Comparison of ENCODE assay signal across 27 cellular contexts in the genomic region with DNA sequence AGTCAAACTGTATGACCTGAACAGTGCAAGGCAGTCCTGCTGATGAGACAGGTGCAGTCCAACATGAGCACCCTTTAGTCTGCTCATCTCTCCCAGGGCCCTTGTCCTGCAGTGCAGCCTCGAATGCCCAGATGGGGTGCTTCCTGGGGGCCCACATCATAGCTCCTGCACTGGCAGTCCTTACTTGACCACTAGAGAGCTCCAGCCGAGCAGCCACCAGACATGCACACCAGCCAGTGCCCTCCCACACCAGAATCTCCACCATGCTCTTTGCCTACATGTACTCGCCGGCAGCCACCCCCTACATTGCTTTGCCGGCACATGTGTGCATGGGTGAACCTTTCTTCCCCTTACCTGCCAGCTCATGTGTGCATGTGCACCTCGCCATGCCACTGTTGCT.
"Had no signal": no experiment of that assay in that cellular context is flagged by ENCODE, and none has a peak within 500 bp of the region (broad histone marks: within the 10 kb centered on the region; RNA-seq: fewer than 3 reads in every experiment).

No MANE protein-coding gene starts in this region.

- H3K9me3 Mint-ChIP-seq: T-helper 1 cell treated with Interleukin-12 subunit alpha and Interleukin-12 subunit beta and Interleukin-4 antibody, amounts not matched to agents 30 μg/mL and 1 μg/mL, for 36 hours had no signal

- DNase-seq: activated CD4-positive, alpha-beta T cell treated with anti-CD3 and anti-CD28 coated beads for 48 hours; activated CD4-positive, alpha-beta T cell treated with anti-CD3 and anti-CD28 coated beads, Interleukin-2, amount 50 U/mL, for 4 hours; activated CD4-positive, CD25-positive, alpha-beta regulatory T cell treated with anti-CD3 and anti-CD28 coated beads, Interleukin-2, amount 50 U/mL, for 72 hours; activated CD8-positive, alpha-beta memory T cell treated with anti-CD3 and anti-CD28 coated beads, Interleukin-2, amount 50 U/mL, for 48 hours; activated CD8-positive, alpha-beta T cell treated with anti-CD3 and anti-CD28 coated beads, Interleukin-2, amount 10 ng/mL, durations not matched to agents 7 days and 5 days; activated naive CD4-positive, alpha-beta T cell treated with anti-CD3 and anti-CD28 coated beads, Interleukin-2, amount 50 U/mL, for 16 hours; activated naive CD8-positive, alpha-beta T cell treated with anti-CD3 and anti-CD28 coated beads, Interleukin-2, amount 10 ng/mL, durations not matched to agents 7 days and 5 days; activated T-cell treated with anti-CD3 and anti-CD28 coated beads, Interleukin-2, amount 50 U/mL, for 1 hour; adrenal gland; anterior cingulate cortex; central memory CD4-positive, alpha-beta T cell; MG63; MV-4-11; NCI-H1092 treated with DMSO at 0.1 percent for 48 hours; NCI-H1417 treated with DMSO at 0.1 percent for 48 hours; NCI-H1694; NCI-H2029; NCI-H2107; NCI-H510A treated with DMSO at 0.1 percent for 48 hours; NCI-H69; SHP77; SW 1271 had no signal

- H3K27ac Mint-ChIP-seq: activated CD8-positive, alpha-beta T cell treated with anti-CD3 and anti-CD28 coated beads, Interleukin-2, amount 10 ng/mL, durations not matched to agents 7 days and 5 days; activated naive CD8-positive, alpha-beta T cell treated with anti-CD3 and anti-CD28 coated beads, Interleukin-2, amount 10 ng/mL, durations not matched to agents 7 days and 5 days; T-helper 1 cell treated with Interleukin-12 subunit alpha and Interleukin-12 subunit beta and Interleukin-4 antibody, amounts not matched to agents 30 μg/mL and 1 μg/mL, for 36 hours; WTC11 had no signal

- H3K27me3 ChIP-seq: adrenal gland, breast epithelium, SJSA1 had no signal

- H3K27ac ChIP-seq: adrenal gland, breast epithelium, SJSA1 had no signal

- H3K36me3 Mint-ChIP-seq: activated naive CD8-positive, alpha-beta T cell treated with anti-CD3 and anti-CD28 coated beads, Interleukin-2, amount 10 ng/mL, durations not matched to agents 7 days and 5 days had no signal

- H3K4me3 Mint-ChIP-seq: activated CD8-positive, alpha-beta T cell treated with anti-CD3 and anti-CD28 coated beads, Interleukin-2, amount 10 ng/mL, durations not matched to agents 7 days and 5 days; activated naive CD8-positive, alpha-beta T cell treated with anti-CD3 and anti-CD28 coated beads, Interleukin-2, amount 10 ng/mL, durations not matched to agents 7 days and 5 days; T-helper 1 cell treated with Interleukin-12 subunit alpha and Interleukin-12 subunit beta and Interleukin-4 antibody, amounts not matched to agents 30 μg/mL and 1 μg/mL, for 36 hours; WTC11 had no signal

- H3K9me3 ChIP-seq: adrenal gland, breast epithelium, MG63, SJSA1 had no signal

- H3K36me3 ChIP-seq: adrenal gland, breast epithelium, MG63, SJSA1 had no signal

- H3K4me1 ChIP-seq: adrenal gland, breast epithelium, SJSA1 had no signal

- H3K4me1 Mint-ChIP-seq: activated naive CD8-positive, alpha-beta T cell treated with anti-CD3 and anti-CD28 coated beads, Interleukin-2, amount 10 ng/mL, durations not matched to agents 7 days and 5 days had no signal

- ATAC-seq: activated CD8-positive, alpha-beta T cell treated with anti-CD3 and anti-CD28 coated beads, Interleukin-2, amount 10 ng/mL, durations not matched to agents 7 days and 5 days; SK-N-SH treated with all-trans-retinoic acid at 6 μM for 48 hours had no signal

- H3K27me3 Mint-ChIP-seq: activated naive CD8-positive, alpha-beta T cell treated with anti-CD3 and anti-CD28 coated beads, Interleukin-2, amount 10 ng/mL, durations not matched to agents 7 days and 5 days had no signal

- H3K4me3 ChIP-seq: adrenal gland, breast epithelium, MG63, SJSA1 had no signal
